8 cellular contexts compared by ENCODE assay signal in genomic region chr1:91883470-91883869, GRCh38. TPM values are rescaled to one million over a fixed set of nuclear protein-coding genes. Genes with fewer than 3 reads are reported as not detected.
DNase-seq lines count a peak whose midpoint lies in the region; ATAC-seq and TF ChIP-seq lines count a peak whose summit lies in the region.

No MANE protein-coding gene starts in this region.

- CTCF ChIA-PET in CD4-positive, alpha-beta memory T cell (lab: Charles Lee; ENCODE audit: partially characterized antibody) = interaction anchor here (0.6 to 4.6 kb wide), 31 partner anchors 8 to 722 kb away, joined by 3 to 73 read pairs (median 4); no protein-coding TSS in a partner anchor

- H3K27ac Mint-ChIP-seq in CD4-positive, alpha-beta memory T cell = peak overlapping the region; percentile 39 to 86 (median 68)
- H3K27ac Mint-ChIP-seq in IgD-negative memory B cell = peak overlapping the region in 1 of 3 donors; percentile 23

- no peak for TF ChIP-seq POLR2A in adrenal gland (IDR thresholded peaks at IDR 0.05)

- no peaks in the 10 kb centered on the region for H3K9me3 ChIP-seq in CD4-positive, alpha-beta memory T cell (ENCODE audit: control insufficient read depth in 1 of 2, low read length in 2 of 2)
- no peaks in the 10 kb centered on the region for H3K9me3 ChIP-seq in adrenal gland (replicated peaks in 1 of 3)
- no peaks in the 10 kb centered on the region for H3K9me3 ChIP-seq in liver (ENCODE audit: control insufficient read depth in 4 of 4, low read length in 3 of 4)
- H3K9me3 ChIP-seq in mucosa of descending colon = no peaks in the 10 kb centered on the region

- H3K4me3 ChIP-seq in CD4-positive, alpha-beta memory T cell (ENCODE audit: low read length in 2 of 2) = peak overlapping the region in 1 of 2 donors; percentile 13
- H3K4me3 ChIP-seq in adrenal gland = peak overlapping the region in 2 of 4 donors; percentile 68 to 90
- H3K4me3 ChIP-seq in liver (ENCODE audit: low read depth in 1 of 3, low read length in 3 of 3) = peak overlapping the region in 2 of 3 donors; percentile 26 to 94
- no peak overlapping the region for H3K4me3 ChIP-seq in mucosa of descending colon

- peak in 4 of 5 donors; percentile 45 to 56 (median 50) for DNase-seq in CD4-positive, alpha-beta memory T cell
- DNase-seq in adrenal gland (peak in 1 of 7 donors; percentile 15), mucosa of descending colon (no peak)
- no peak for DNase-seq in stimulated activated CD4-positive, alpha-beta T cell treated with anti-CD3 and anti-CD28 coated beads, Interleukin-2, amount 100 ng/mL, for 48 hours

- no peak overlapping the region for H3K27ac ChIP-seq in CD4-positive, alpha-beta memory T cell (ENCODE audit: low read depth, low read length)
- peak overlapping the region in 4 of 5 donors; percentile 31 to 98 (median 70) for H3K27ac ChIP-seq in adrenal gland
- no peak overlapping the region for H3K27ac ChIP-seq in liver (ENCODE audit: low read depth in 1 of 2, low read length in 2 of 2)

- H3K36me3 Mint-ChIP-seq in CD4-positive, alpha-beta memory T cell = peaks cover 0 to 14% of the 10 kb centered on the region in 2 donors
- peaks cover 6% of the 10 kb centered on the region for H3K36me3 Mint-ChIP-seq in IgD-negative memory B cell

- TF ChIP-seq RAD21 in liver (IDR thresholded peaks at IDR 0.05) = peak; percentile 58 to 72

- peak overlapping the region; percentile 2 to 37 for H3K9ac ChIP-seq in liver (ENCODE audit: low read depth in 1 of 2, low read length in 2 of 2)

- no peaks in the 10 kb centered on the region for H3K27me3 Mint-ChIP-seq in CD4-positive, alpha-beta memory T cell
- peaks cover 29% of the 10 kb centered on the region for H3K27me3 Mint-ChIP-seq in IgD-negative memory B cell

- no peaks in the 10 kb centered on the region for H3K36me3 ChIP-seq in CD4-positive, alpha-beta memory T cell (ENCODE audit: insufficient read depth, low read length)
- H3K36me3 ChIP-seq in adrenal gland (replicated peaks in 1 of 2) (no peaks in the 10 kb centered on the region), liver (ENCODE audit: control insufficient read depth in 4 of 4, insufficient read depth in 3 of 4, low read depth in 1 of 4, low read length in 3 of 4) (no peaks in the 10 kb centered on the region), mucosa of descending colon (ENCODE audit: low read depth) (no peaks in the 10 kb centered on the region)

- TF ChIP-seq CTCF in adrenal gland (IDR thresholded peaks at IDR 0.05) (peak; percentile 21 to 52 (median 38)), liver (IDR thresholded peaks at IDR 0.05; ENCODE audit: low read depth, low read length, missing input control) (peak; percentile 29), mucosa of descending colon (IDR thresholded peaks at IDR 0.05) (no peak)

- H3K4me3 Mint-ChIP-seq in CD4-positive, alpha-beta memory T cell = peak overlapping the region; percentile 80 to 98 (median 96)
- H3K4me3 Mint-ChIP-seq in IgD-negative memory B cell = peak overlapping the region; percentile 26 to 92 (median 78)

- intact Hi-C loops in CD4-positive, alpha-beta memory T cell (cut with micrococcal nuclease) = loop anchor here (1.0 to 5.0 kb wide), 5 partner anchors 43 to 370 kb away; no protein-coding TSS in a partner anchor
- intact Hi-C loops in adrenal gland (cut with DNase I) = loop anchor here in 1 of 2 donors (10.0 kb wide), 1 partner anchor 189 kb away; no protein-coding TSS in a partner anchor
- intact Hi-C loops in mucosa of descending colon (cut with DNase I, micrococcal nuclease) = no loop called here

- peaks cover 31% of the 10 kb centered on the region for H3K4me1 ChIP-seq in CD4-positive, alpha-beta memory T cell (ENCODE audit: insufficient read depth, low read length)
- H3K4me1 ChIP-seq in adrenal gland (replicated peaks in 1 of 2) (peaks cover 23 to 52% of the 10 kb centered on the region in 2 donors), liver (ENCODE audit: control insufficient read depth in 4 of 4, insufficient read depth in 4 of 4, low read length in 3 of 4) (peaks cover 1 to 21% (median 11%) of the 10 kb centered on the region in 4 donors), mucosa of descending colon (ENCODE audit: low read depth) (peaks cover 3% of the 10 kb centered on the region)

- POLR2A ChIA-PET in CD4-positive, alpha-beta memory T cell (lab: Charles Lee; ENCODE audit: partially characterized antibody) = interaction anchor here (1.2 to 5.5 kb wide), 4 partner anchors 11 to 371 kb away, joined by 4 to 49 read pairs (median 5); no protein-coding TSS in a partner anchor

- 3 to 6% (median 4%) methylated on average over 6 of the region's 6 CpGs for WGBS in adrenal gland, 4 donors
- 15% methylated on average over 6 of the region's 6 CpGs for WGBS in liver

- H3K27me3 ChIP-seq in CD4-positive, alpha-beta memory T cell (ENCODE audit: insufficient read depth, low read length) = no peaks in the 10 kb centered on the region
- no peaks in the 10 kb centered on the region for H3K27me3 ChIP-seq in adrenal gland
- H3K27me3 ChIP-seq in liver (ENCODE audit: control insufficient read depth in 4 of 4, insufficient read depth in 4 of 4, low read length in 3 of 4) = no peaks in the 10 kb centered on the region

- ATAC-seq in GM19463 (IDR thresholded peaks at IDR 0.05; ENCODE audit: unreplicated experiment) (no peak), mucosa of descending colon (no peak), HG03159 (IDR thresholded peaks at IDR 0.05; ENCODE audit: unreplicated experiment) (no peak)

- no peaks in the 10 kb centered on the region for H3K9me3 Mint-ChIP-seq in CD4-positive, alpha-beta memory T cell
- peaks cover 0 to 2% (median 1%) of the 10 kb centered on the region in 3 donors for H3K9me3 Mint-ChIP-seq in IgD-negative memory B cell

- H3K4me1 Mint-ChIP-seq in CD4-positive, alpha-beta memory T cell = peaks cover 29 to 55% (median 43%) of the 10 kb centered on the region in 4 donors
- H3K4me1 Mint-ChIP-seq in IgD-negative memory B cell = peaks cover 8 to 25% (median 15%) of the 10 kb centered on the region in 3 donors

TF ChIP-seq in liver, 16 proteins besides CTCF, POLR2A, EP300 and RAD21:
- TF ChIP-seq SP1 (IDR thresholded peaks at IDR 0.05) (no peak), ZBTB33 (IDR thresholded peaks at IDR 0.05) (no peak), FOXA1 (IDR thresholded peaks at IDR 0.05) (no peak), JUND (IDR thresholded peaks at IDR 0.05) (no peak), TAF1 (conservative IDR thresholded peaks at IDR 0.05) (no peak), EGR1 (IDR thresholded peaks at IDR 0.05; ENCODE audit: low read depth in 2 of 2) (no peak), YY1 (IDR thresholded peaks at IDR 0.05) (no peak), RXRA (IDR thresholded peaks at IDR 0.05) (no peak), GABPA (IDR thresholded peaks at IDR 0.05 in 1 of 2, conservative IDR thresholded peaks at IDR 0.05 in 1 of 2) (no peak), MAX (IDR thresholded peaks at IDR 0.05) (no peak), ATF3 (IDR thresholded peaks at IDR 0.05) (no peak)

RNA-seq across cellular contexts. Expression of gene TGFBR3, which starts 2.5 kb away (rescaled TPM):
- 10 to 100 TPM; 44.4 to 47.3 TPM for total RNA-seq in CD4-positive, alpha-beta memory T cell
- 10 to 100 TPM; 34.5 to 40.2 TPM for polyA plus RNA-seq in CD4-positive, alpha-beta memory T cell
- 2.3 TPM for polyA plus RNA-seq in IgD-negative memory B cell
- 100 to 1,000 TPM in 7 of 8 donors, 10 to 100 TPM in 1; 95.5 to 340 (median 157) TPM for total RNA-seq in adrenal gland
- 100 to 1,000 TPM in 1 of 3 donors, 10 to 100 TPM in 2; 13.9 to 141 (median 19.0) TPM for polyA plus RNA-seq in adrenal gland
- total RNA-seq in liver = 10 to 100 TPM; 12.3 to 19.3 TPM
- 1 to 10 TPM; 6.1 to 7.5 TPM for polyA plus RNA-seq in liver
- 10 to 100 TPM; 11.6 to 89.7 (median 21.1) TPM for total RNA-seq in mucosa of descending colon

Comparison
In these comparisons a context has a peak if more than half of its experiments do, and no peak if none do; other contexts are left out.
1. DNase-seq: peak in CD4-positive, alpha-beta memory T cell (4 of 5); none in mucosa of descending colon (0 of 3) and stimulated activated CD4-positive, alpha-beta T cell treated with anti-CD3 and anti-CD28 coated beads, Interleukin-2, amount 100 ng/mL, for 48 hours (0 of 2).
2. H3K27ac ChIP-seq: peak in adrenal gland (4 of 5); none in CD4-positive, alpha-beta memory T cell (single experiment) and liver (0 of 2).